In the genomic region with DNA sequence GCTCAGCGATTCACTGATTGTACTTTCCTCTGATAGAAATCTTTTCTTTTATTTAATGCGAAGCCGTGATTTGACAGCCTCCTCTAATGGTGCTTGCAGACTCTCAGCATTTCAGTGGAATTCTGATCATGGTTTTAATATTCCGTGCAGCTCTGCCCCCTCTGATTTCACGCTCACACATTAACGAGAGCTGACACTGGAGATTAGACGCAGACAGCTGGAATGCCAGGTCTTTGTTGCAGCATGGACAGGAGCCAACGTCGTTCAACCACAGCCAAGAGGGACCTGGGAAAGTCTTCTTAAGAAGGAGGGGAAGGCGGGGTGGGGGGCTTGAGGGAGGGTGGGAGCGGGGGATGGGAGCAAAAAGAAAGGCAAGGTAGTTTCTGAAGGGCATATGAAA, we compare ENCODE assay signal across 10 cellular contexts.
DNase-seq lines count a peak whose midpoint lies in the region; ATAC-seq, FAIRE-seq and TF ChIP-seq lines count a peak whose summit lies in the region.
"Had no signal": no experiment of that assay in that cellular context is flagged by ENCODE, and none has a peak within 500 bp of the region (broad histone marks: within the 10 kb centered on the region; RNA-seq: fewer than 3 reads in every experiment).

No MANE protein-coding gene starts in this region.

- H2BK20ac ChIP-seq in IMR-90 (ENCODE audit: low read depth, low read length): peak overlapping the region; percentile 45; the same call in 1 of the 2 replicates

- H2BK5ac ChIP-seq in IMR-90 (ENCODE audit: low read depth, low read length, poor library complexity, severe bottlenecking): no peak overlapping the region

- H3K27ac Mint-ChIP-seq in type B pancreatic cell: no peak overlapping the region
- H3K27ac Mint-ChIP-seq: activated B cell treated with CpG ODN at 0.5 μM for 24 hours, nephron had no signal

- H4K5ac ChIP-seq in IMR-90 (ENCODE audit: low read depth, low read length): peak overlapping the region; percentile 2; the same call in 1 of the 2 replicates

- H4K91ac ChIP-seq in IMR-90 (ENCODE audit: insufficient read depth, low read depth, low read length): no peak overlapping the region

- CTCF ChIA-PET in IMR-90 (lab: Yijun Ruan, JAX): interaction anchor here (0.9 kb wide), 1 partner anchor 15 kb away, joined by 3 read pairs; no protein-coding TSS in a partner anchor

- H4K8ac ChIP-seq in IMR-90 (ENCODE audit: low read depth in 2 of 2, low read length in 2 of 2): peak overlapping the region; percentile 9 to 24; a peak in 3 of 4 replicates

- H3K9me3 ChIP-seq in IMR-90 (ENCODE audit: control insufficient read depth, insufficient read depth, low read length): no peaks in the 10 kb centered on the region

- H3K27me3 Mint-ChIP-seq in type B pancreatic cell: peaks cover 16% of the 10 kb centered on the region

- no peaks in the 10 kb centered on the region for H3K27me3 ChIP-seq in IMR-90 (ENCODE audit: control insufficient read depth, insufficient read depth, low read length)
- H3K27me3 ChIP-seq in bronchial epithelial cell (ENCODE audit: control insufficient read depth, insufficient read depth, low read length): peaks cover 2% of the 10 kb centered on the region
- H3K27me3 ChIP-seq in kidney epithelial cell (ENCODE audit: control insufficient read depth, insufficient read depth, low read length): no peaks in the 10 kb centered on the region

- POLR2A ChIA-PET in IMR-90 (lab: Charles Lee; ENCODE audit: unreplicated experiment): no interaction called here

- H2AFZ ChIP-seq in IMR-90 (replicated peaks; ENCODE audit: low read length, poor library complexity): peak overlapping the region; percentile 75

- no CpG with 5 or more reads among the region's 11 CpGs for WGBS in IMR-90 (ENCODE audit: extremely low coverage in 2 of 2, insufficient read length in 1 of 2), 2 experiments

- H3K4me1 ChIP-seq in IMR-90 (ENCODE audit: control insufficient read depth, insufficient read depth, low read length): peaks cover 14% of the 10 kb centered on the region

- in situ Hi-C loops in IMR-90 (cut with MboI; ENCODE audit: low sequenced_read_pairs): no loop called here

- intact Hi-C loops in IMR-90 (cut with micrococcal nuclease): no loop called here

- no peak for FAIRE-seq in bronchial epithelial cell (lab: Jason Lieb, UNC)

- BruUV-seq in IMR-90 (replicated peaks; lab: Mats Ljungman, UMichigan): no TSS peak

- H4K20me1 ChIP-seq in IMR-90 (ENCODE audit: insufficient read depth, low read length): no peaks in the 10 kb centered on the region

- peak overlapping the region; percentile 28; the same call in 1 of the 2 replicates for H3K9ac ChIP-seq in IMR-90 (ENCODE audit: low read depth, low read length)

- H3K18ac ChIP-seq in IMR-90 (ENCODE audit: low read depth, low read length): peak overlapping the region; percentile 35; the same call in 1 of the 2 replicates

- no peak overlapping the region for H2AK9ac ChIP-seq in IMR-90 (replicated peaks; ENCODE audit: low read depth, low read length, poor library complexity)

- TF ChIP-seq CTCF in IMR-90 (conservative IDR thresholded peaks at IDR 0.05; ENCODE audit: low read depth, low read length) (no peak), bronchial epithelial cell (IDR thresholded peaks at IDR 0.05; ENCODE audit: insufficient read depth, low read length, severe bottlenecking) (no peak), kidney epithelial cell (IDR thresholded peaks at IDR 0.05; ENCODE audit: insufficient read depth, low read length, poor library complexity, severe bottlenecking) (no peak), type B pancreatic cell (conservative IDR thresholded peaks at IDR 0.05) (no peak)

- H3K79me1 ChIP-seq in IMR-90 (ENCODE audit: low read depth in 1 of 2, low read length in 2 of 2): no peaks in the 10 kb centered on the region

- ATAC-seq in IMR-90 (ENCODE audit: low read depth) (0 out of 2 replicates have a peak, but pooled peaks have one; percentile 13), HG03432 (IDR thresholded peaks at IDR 0.05; ENCODE audit: unreplicated experiment) (no peak), GM18907 (IDR thresholded peaks at IDR 0.05; ENCODE audit: unreplicated experiment) (no peak), GM19395 (IDR thresholded peaks at IDR 0.05; ENCODE audit: unreplicated experiment) (no peak)

- no peak for TF ChIP-seq POLR2A in IMR-90 (IDR thresholded peaks at IDR 0.05; ENCODE audit: low read depth, low read length)

- dilution Hi-C loops in IMR-90 (cut with HindIII; ENCODE audit: low sequenced_read_pairs, unreplicated experiment): no loop called here

- H3K36me3 ChIP-seq in IMR-90 (ENCODE audit: control insufficient read depth, insufficient read depth, low read length): no peaks in the 10 kb centered on the region
- H3K36me3 ChIP-seq in bronchial epithelial cell (ENCODE audit: control insufficient read depth, insufficient read depth, low read length): no peaks in the 10 kb centered on the region
- no peaks in the 10 kb centered on the region for H3K36me3 ChIP-seq in kidney epithelial cell (ENCODE audit: control insufficient read depth, insufficient read depth, low read length)

- peaks cover 29% of the 10 kb centered on the region for H3K4me1 Mint-ChIP-seq in type B pancreatic cell (ENCODE audit: unreplicated experiment)
- H3K4me1 Mint-ChIP-seq: activated B cell treated with CpG ODN at 0.5 μM for 24 hours had no signal

- DNase-seq in IMR-90 (peak; percentile 38), bronchial epithelial cell (ENCODE audit: low read depth) (peak; percentile 34), kidney epithelial cell (ENCODE audit: low read depth) (no peak), type B pancreatic cell (ENCODE audit: extremely low spot score, unreplicated experiment) (no peak)
- DNase-seq: activated B cell treated with CpG ODN at 0.5 μM for 24 hours had no signal

- peak overlapping the region; percentile 26; the same call in 1 of the 2 replicates for H3K4ac ChIP-seq in IMR-90 (ENCODE audit: low read depth, low read length)

- no peak overlapping the region for H2AK5ac ChIP-seq in IMR-90 (ENCODE audit: low read depth, low read length)

- H3K9me3 Mint-ChIP-seq in type B pancreatic cell: no peaks in the 10 kb centered on the region
- H3K9me3 Mint-ChIP-seq: activated B cell treated with CpG ODN at 0.5 μM for 24 hours, nephron had no signal

- no peak overlapping the region for H3K56ac ChIP-seq in IMR-90 (ENCODE audit: extremely low read depth, insufficient read depth, low read length)

- H3K4me3 Mint-ChIP-seq in type B pancreatic cell: no peak overlapping the region
- H3K4me3 Mint-ChIP-seq: activated B cell treated with CpG ODN at 0.5 μM for 24 hours, nephron had no signal

- H3K4me2 ChIP-seq in IMR-90 (ENCODE audit: low read depth, low read length): peak overlapping the region; percentile 73

- H2BK120ac ChIP-seq in IMR-90 (ENCODE audit: low read depth, low read length): peak overlapping the region; percentile 64

- H3K23ac ChIP-seq in IMR-90 (ENCODE audit: low read depth, low read length): no peak overlapping the region

- peak overlapping the region; percentile 2; the same call in 1 of the 2 replicates for H3K27ac ChIP-seq in IMR-90 (ENCODE audit: insufficient read depth, low read length)
- peak overlapping the region; percentile 66 for H3K27ac ChIP-seq in temporal lobe (ENCODE audit: low read depth, low read length)

- no peaks in the 10 kb centered on the region for H3K9me1 ChIP-seq in IMR-90 (ENCODE audit: insufficient read depth, low read length)

- no peak for TF ChIP-seq RAD21 in IMR-90 (IDR thresholded peaks at IDR 0.05; ENCODE audit: low read length)

- H3K36me3 Mint-ChIP-seq in type B pancreatic cell: no peaks in the 10 kb centered on the region

- peak overlapping the region; percentile 23; the same call in 1 of the 3 replicates for H2BK15ac ChIP-seq in IMR-90 (ENCODE audit: low read depth, low read length)

- H3K4me3 ChIP-seq in IMR-90 (ENCODE audit: insufficient read depth, low read depth, low read length) (peak overlapping the region; percentile 8), bronchial epithelial cell (ENCODE audit: low read depth, low read length) (no peak overlapping the region), kidney epithelial cell (ENCODE audit: low read depth, low read length) (peak overlapping the region; percentile 30)

- peak overlapping the region; percentile 76; the same call in 1 of the 2 replicates for H3K14ac ChIP-seq in IMR-90 (replicated peaks; ENCODE audit: low read depth, low read length)

TF ChIP-seq in IMR-90, 13 proteins besides CTCF, POLR2A, EP300 and RAD21 (continues in another document):
- TF ChIP-seq MAFK (IDR thresholded peaks at IDR 0.05; ENCODE audit: low read depth, low read length): no peak
- TF ChIP-seq, protein P1, sequence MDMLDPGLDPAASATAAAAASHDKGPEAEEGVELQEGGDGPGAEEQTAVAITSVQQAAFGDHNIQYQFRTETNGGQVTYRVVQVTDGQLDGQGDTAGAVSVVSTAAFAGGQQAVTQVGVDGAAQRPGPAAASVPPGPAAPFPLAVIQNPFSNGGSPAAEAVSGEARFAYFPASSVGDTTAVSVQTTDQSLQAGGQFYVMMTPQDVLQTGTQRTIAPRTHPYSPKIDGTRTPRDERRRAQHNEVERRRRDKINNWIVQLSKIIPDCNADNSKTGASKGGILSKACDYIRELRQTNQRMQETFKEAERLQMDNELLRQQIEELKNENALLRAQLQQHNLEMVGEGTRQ (IDR thresholded peaks at IDR 0.05; ENCODE audit: low read depth, low read length): no peak
- no peak for TF ChIP-seq BHLHE40 (IDR thresholded peaks at IDR 0.05; ENCODE audit: low read depth, low read length)
- TF ChIP-seq MAZ (IDR thresholded peaks at IDR 0.05; ENCODE audit: borderline replicate concordance, low read depth, low read length): no peak
- TF ChIP-seq FOS (IDR thresholded peaks at IDR 0.05; ENCODE audit: low read depth, low read length): no peak
- TF ChIP-seq RCOR1 (IDR thresholded peaks at IDR 0.05; ENCODE audit: insufficient replicate concordance, low read length): no peak
- TF ChIP-seq CEBPB (IDR thresholded peaks at IDR 0.05; ENCODE audit: low read depth, low read length): no peak
- TF ChIP-seq RFX5 (IDR thresholded peaks at IDR 0.05; ENCODE audit: low read depth, low read length): no peak
- TF ChIP-seq CHD1 (IDR thresholded peaks at IDR 0.05; ENCODE audit: low read depth, low read length): no peak
- TF ChIP-seq, protein P2, sequence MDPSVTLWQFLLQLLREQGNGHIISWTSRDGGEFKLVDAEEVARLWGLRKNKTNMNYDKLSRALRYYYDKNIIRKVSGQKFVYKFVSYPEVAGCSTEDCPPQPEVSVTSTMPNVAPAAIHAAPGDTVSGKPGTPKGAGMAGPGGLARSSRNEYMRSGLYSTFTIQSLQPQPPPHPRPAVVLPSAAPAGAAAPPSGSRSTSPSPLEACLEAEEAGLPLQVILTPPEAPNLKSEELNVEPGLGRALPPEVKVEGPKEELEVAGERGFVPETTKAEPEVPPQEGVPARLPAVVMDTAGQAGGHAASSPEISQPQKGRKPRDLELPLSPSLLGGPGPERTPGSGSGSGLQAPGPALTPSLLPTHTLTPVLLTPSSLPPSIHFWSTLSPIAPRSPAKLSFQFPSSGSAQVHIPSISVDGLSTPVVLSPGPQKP (IDR thresholded peaks at IDR 0.05; ENCODE audit: borderline replicate concordance, low read depth, low read length): no peak
- no peak for TF ChIP-seq SMC3 (IDR thresholded peaks at IDR 0.05; ENCODE audit: low read depth, low read length)
- TF ChIP-seq MXI1 (IDR thresholded peaks at IDR 0.05; ENCODE audit: borderline replicate concordance, low read depth, low read length): no peak

Comparison
In these comparisons a context has a peak if more than half of its experiments do, and no peak if none do; other contexts are left out.
1. DNase-seq: peak in IMR-90 (single experiment) and bronchial epithelial cell (single experiment); none in kidney epithelial cell (single experiment) and type B pancreatic cell (single experiment).